In the genomic region with DNA sequence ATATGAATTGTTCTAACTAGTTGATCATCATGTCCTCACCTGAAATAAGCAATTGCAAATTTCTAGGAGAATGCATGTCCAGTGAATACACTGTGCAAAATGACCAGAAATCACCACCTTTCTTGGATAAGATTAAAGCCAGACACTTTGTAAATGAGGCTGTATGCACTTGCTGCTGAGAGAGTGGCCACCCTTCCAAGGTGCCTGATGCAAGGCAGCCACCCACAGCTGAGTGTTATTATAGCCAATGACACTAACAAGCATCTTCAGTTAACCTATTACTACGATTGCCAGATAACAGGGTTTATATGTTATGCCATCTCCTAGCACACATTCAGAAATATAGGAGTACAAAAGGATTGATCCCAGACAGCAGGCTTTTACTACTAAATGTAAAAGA, we compare ENCODE assay signal across 32 cellular contexts.
"Had no signal": no experiment of that assay in that cellular context is flagged by ENCODE, and none has a peak within 500 bp of the region (broad histone marks: within the 10 kb centered on the region; RNA-seq: fewer than 3 reads in every experiment).

No MANE protein-coding gene starts in this region.

- H3K27me3 ChIP-seq: ascending aorta, cardiac muscle cell had no signal

- H3K4me1 Mint-ChIP-seq: activated B cell treated with CpG ODN at 0.5 μM for 24 hours; activated CD4-positive, alpha-beta T cell treated with anti-CD3 and anti-CD28 coated beads, Interleukin-2, amount 10 ng/mL, durations not matched to agents 24 days and 14 days; activated naive CD4-positive, alpha-beta T cell treated with anti-CD3 and anti-CD28 coated beads, Interleukin-2, amount 10 ng/mL, durations not matched to agents 7 days and 5 days; activated naive CD4-positive, alpha-beta T cell treated with anti-CD3 and anti-CD28 coated beads, Interleukin-2, amount 50 U/mL, for 24 hours; activated naive CD8-positive, alpha-beta T cell treated with anti-CD3 and anti-CD28 coated beads, Interleukin-2, amount 10 ng/mL, durations not matched to agents 7 days and 5 days; activated naive CD8-positive, alpha-beta T cell treated with anti-CD3 and anti-CD28 coated beads, Interleukin-2, amount 50 U/mL, for 24 hours; central memory CD8-positive, alpha-beta T cell had no signal

- H3K36me3 ChIP-seq: ascending aorta, cardiac muscle cell had no signal

- H3K4me3 ChIP-seq: ascending aorta, cardiac muscle cell had no signal

- H3K9me3 ChIP-seq: ascending aorta had no signal

- H3K36me3 Mint-ChIP-seq: activated CD4-positive, alpha-beta memory T cell treated with anti-CD3 and anti-CD28 coated beads for 36 hours; activated naive CD4-positive, alpha-beta T cell treated with anti-CD3 and anti-CD28 coated beads, Interleukin-2, amount 10 ng/mL, durations not matched to agents 7 days and 5 days; activated naive CD4-positive, alpha-beta T cell treated with anti-CD3 and anti-CD28 coated beads, Interleukin-2, amount 50 U/mL, for 24 hours; activated naive CD8-positive, alpha-beta T cell; activated naive CD8-positive, alpha-beta T cell treated with anti-CD3 and anti-CD28 coated beads, Interleukin-2, amount 10 ng/mL, durations not matched to agents 7 days and 5 days; brain had no signal

- H3K4me1 ChIP-seq: ascending aorta had no signal

- ATAC-seq: activated CD8-positive, alpha-beta T cell treated with anti-CD3 and anti-CD28 coated beads for 36 hours; activated naive CD8-positive, alpha-beta T cell treated with anti-CD3 and anti-CD28 coated beads, Interleukin-2, amount 50 U/mL, for 24 hours had no signal

- H3K4me3 Mint-ChIP-seq: activated B cell treated with CpG ODN at 0.5 μM for 24 hours; activated CD4-positive, alpha-beta memory T cell treated with anti-CD3 and anti-CD28 coated beads for 36 hours; activated CD4-positive, alpha-beta T cell treated with anti-CD3 and anti-CD28 coated beads, Interleukin-2, amount 10 ng/mL, durations not matched to agents 24 days and 14 days; activated CD8-positive, alpha-beta T cell treated with anti-CD3 and anti-CD28 coated beads for 36 hours; activated naive CD4-positive, alpha-beta T cell treated with anti-CD3 and anti-CD28 coated beads, Interleukin-2, amount 10 ng/mL, durations not matched to agents 7 days and 5 days; activated naive CD4-positive, alpha-beta T cell treated with anti-CD3 and anti-CD28 coated beads, Interleukin-2, amount 50 U/mL, for 24 hours; activated naive CD8-positive, alpha-beta T cell; activated naive CD8-positive, alpha-beta T cell treated with anti-CD3 and anti-CD28 coated beads, Interleukin-2, amount 10 ng/mL, durations not matched to agents 7 days and 5 days; activated naive CD8-positive, alpha-beta T cell treated with anti-CD3 and anti-CD28 coated beads, Interleukin-2, amount 50 U/mL, for 24 hours; brain; central memory CD8-positive, alpha-beta T cell; T-helper 2 cell treated with Interferon-gamma antibody and Interleukin-4, amounts not matched to agents 5 μg/mL and 100 μg/mL, for 36 hours had no signal

- H3K27ac ChIP-seq: ascending aorta, cardiac muscle cell, VCaP had no signal

- H3K9me3 Mint-ChIP-seq: activated CD4-positive, alpha-beta memory T cell treated with anti-CD3 and anti-CD28 coated beads for 36 hours; activated naive CD4-positive, alpha-beta T cell treated with anti-CD3 and anti-CD28 coated beads, Interleukin-2, amount 10 ng/mL, durations not matched to agents 7 days and 5 days; activated naive CD8-positive, alpha-beta T cell treated with anti-CD3 and anti-CD28 coated beads, Interleukin-2, amount 10 ng/mL, durations not matched to agents 7 days and 5 days; activated naive CD8-positive, alpha-beta T cell treated with anti-CD3 and anti-CD28 coated beads, Interleukin-2, amount 50 U/mL, for 24 hours had no signal

- DNase-seq: activated B cell treated with CpG ODN at 0.5 μM for 24 hours; activated CD4-positive, alpha-beta memory T cell treated with anti-CD3 and anti-CD28 coated beads for 36 hours; activated CD4-positive, alpha-beta T cell treated with anti-CD3 and anti-CD28 coated beads for 4 hours; activated CD4-positive, alpha-beta T cell treated with anti-CD3 and anti-CD28 coated beads, Interleukin-2, amount 10 ng/mL, durations not matched to agents 24 days and 14 days; activated CD4-positive, alpha-beta T cell treated with anti-CD3 and anti-CD28 coated beads, Interleukin-2, amount 50 U/mL, for 1 hour; activated CD4-positive, alpha-beta T cell treated with anti-CD3 and anti-CD28 coated beads, Interleukin-2, amount 50 U/mL, for 4 hours; activated CD4-positive, CD25-positive, alpha-beta regulatory T cell treated with anti-CD3 and anti-CD28 coated beads, Interleukin-2, amount 50 U/mL, for 72 hours; activated CD8-positive, alpha-beta memory T cell treated with anti-CD3 and anti-CD28 coated beads, Interleukin-2, amount 50 U/mL, for 4 hours; activated CD8-positive, alpha-beta T cell treated with anti-CD3 and anti-CD28 coated beads for 36 hours; activated effector memory CD4-positive, alpha-beta T cell treated with Interleukin-2 at 50 U/mL for 16 hours; activated gamma-delta T cell; activated naive CD4-positive, alpha-beta T cell treated with anti-CD3 and anti-CD28 coated beads, Interleukin-2, amount 10 ng/mL, durations not matched to agents 7 days and 5 days; activated naive CD4-positive, alpha-beta T cell treated with Interleukin-2 at 50 U/mL for 16 hours; activated naive CD8-positive, alpha-beta T cell treated with anti-CD3 and anti-CD28 coated beads, Interleukin-2, amount 10 ng/mL, durations not matched to agents 7 days and 5 days; activated naive CD8-positive, alpha-beta T cell treated with anti-CD3 and anti-CD28 coated beads, Interleukin-2, amount 50 U/mL, for 24 hours; activated T-cell treated with anti-CD3 and anti-CD28 coated beads for 4 hours; activated T-cell treated with anti-CD3 and anti-CD28 coated beads, Interleukin-2, amount 50 U/mL, for 1 hour; activated T-cell treated with anti-CD3 and anti-CD28 coated beads, Interleukin-2, amount 50 U/mL, for 48 hours; amygdala; anterior cingulate cortex; caudate nucleus; cerebellar nuclear complex; T-helper 2 cell; T-helper 9 cell had no signal

- H3K27me3 Mint-ChIP-seq: activated B cell treated with CpG ODN at 0.5 μM for 24 hours; activated CD4-positive, alpha-beta memory T cell treated with anti-CD3 and anti-CD28 coated beads for 36 hours; activated CD8-positive, alpha-beta T cell treated with anti-CD3 and anti-CD28 coated beads for 36 hours; activated naive CD4-positive, alpha-beta T cell treated with anti-CD3 and anti-CD28 coated beads, Interleukin-2, amount 50 U/mL, for 24 hours; activated naive CD8-positive, alpha-beta T cell; activated naive CD8-positive, alpha-beta T cell treated with anti-CD3 and anti-CD28 coated beads, Interleukin-2, amount 50 U/mL, for 24 hours; central memory CD8-positive, alpha-beta T cell had no signal
